In genomic region chr17:47189732-47190621, GRCh38 we compare ENCODE assay signal across 1 cellular context.
TF ChIP-seq lines count a peak whose summit lies in the region.

No MANE protein-coding gene starts in this region.

TF ChIP-seq in K562, 482 proteins besides CTCF, POLR2A, EP300 and RAD21 (continued from another document and continues in another):
- TF ChIP-seq ZBTB9 (CRISPR knock-in tag; IDR thresholded peaks at IDR 0.05): 0 out of 2 replicates have a peak, but pooled peaks have one; percentile 40
- 0 out of 2 replicates have a peak, but pooled peaks have one; percentile 1 for TF ChIP-seq PML (IDR thresholded peaks at IDR 0.05; ENCODE audit: low read length)
- TF ChIP-seq FOXO4 (CRISPR knock-in tag; IDR thresholded peaks at IDR 0.05): 0 out of 2 replicates have a peak, but pooled peaks have one; percentile 58
- peak; percentile 26; the same call in 1 of the 2 replicates for TF ChIP-seq C11orf30 (IDR thresholded peaks at IDR 0.05; ENCODE audit: low read depth)
- TF ChIP-seq ARID1B (IDR thresholded peaks at IDR 0.05): peak; percentile 22
- peak; percentile 83 for TF ChIP-seq NFRKB (IDR thresholded peaks at IDR 0.05; ENCODE audit: low read depth)
- 0 out of 2 replicates have a peak, but pooled peaks have one; percentile 3 for TF ChIP-seq GATAD2B (IDR thresholded peaks at IDR 0.05; ENCODE audit: borderline replicate concordance)
- no peak for TF ChIP-seq TCF15 (CRISPR knock-in tag; IDR thresholded peaks at IDR 0.05)
- TF ChIP-seq MLLT1 (IDR thresholded peaks at IDR 0.05): peak; percentile 32 to 63; a peak in 2 of 4 replicates
- peak; percentile 12; the same call in 1 of the 2 replicates for TF ChIP-seq FOSL1 (tag; conservative IDR thresholded peaks at IDR 0.05)
- peak; percentile 58 for TF ChIP-seq SMARCE1 (IDR thresholded peaks at IDR 0.05)
- peak; percentile 68 for TF ChIP-seq HDAC3 (IDR thresholded peaks at IDR 0.05; ENCODE audit: borderline replicate concordance, partially characterized antibody)
- TF ChIP-seq HSF4 (CRISPR knock-in tag; IDR thresholded peaks at IDR 0.05; ENCODE audit: borderline replicate concordance): no peak
- no peak; the same call in 1 of the 2 replicates for TF ChIP-seq MTA3 (IDR thresholded peaks at IDR 0.05; ENCODE audit: borderline replicate concordance)
- peak; percentile 58; the same call in 1 of the 2 replicates for TF ChIP-seq CUX1 (CRISPR knock-in tag; IDR thresholded peaks at IDR 0.05)
- peak; percentile 13 for TF ChIP-seq POLR2B (IDR thresholded peaks at IDR 0.05; ENCODE audit: low read depth, partially characterized antibody)
- 0 out of 4 replicates have a peak, but pooled peaks of 1 of the 2 experiments have one; percentile 17 for TF ChIP-seq TRIM24 (IDR thresholded peaks at IDR 0.05)
- TF ChIP-seq ARNT (IDR thresholded peaks at IDR 0.05): peak in 1 of 2 experiments; percentile 76; a peak in 2 of 4 replicates
- TF ChIP-seq ZBTB26 (CRISPR knock-in tag; IDR thresholded peaks at IDR 0.05): 0 out of 2 replicates have a peak, but pooled peaks have one; percentile 34
- no peak for TF ChIP-seq MCM5 (IDR thresholded peaks at IDR 0.05; ENCODE audit: low read depth)
- TF ChIP-seq LARP7 (IDR thresholded peaks at IDR 0.05): peak; percentile 44; the same call in 1 of the 2 replicates
- TF ChIP-seq KHSRP (IDR thresholded peaks at IDR 0.05): no peak
- 0 out of 4 replicates have a peak, but pooled peaks of 1 of the 2 experiments have one; percentile 10 for TF ChIP-seq FOXK2 (conservative IDR thresholded peaks at IDR 0.05 in 1 of 2, IDR thresholded peaks at IDR 0.05 in 1 of 2; ENCODE audit: low read depth in 2 of 2)
- TF ChIP-seq SMARCC2 (IDR thresholded peaks at IDR 0.05; ENCODE audit: low read depth): peak; percentile 79
- TF ChIP-seq DPF2 (IDR thresholded peaks at IDR 0.05): peak; percentile 54; the same call in 1 of the 2 replicates
- TF ChIP-seq CHAMP1 (IDR thresholded peaks at IDR 0.05): peak; percentile 30; the same call in 1 of the 2 replicates
- TF ChIP-seq DNMT1 (IDR thresholded peaks at IDR 0.05): 0 out of 2 replicates have a peak, but pooled peaks have one; percentile 68
- no peak for TF ChIP-seq E2F1 (CRISPR knock-in tag; IDR thresholded peaks at IDR 0.05)
- TF ChIP-seq BRD9 (IDR thresholded peaks at IDR 0.05; ENCODE audit: low read depth, partially characterized antibody): peak; percentile 58
- peak; percentile 60; the same call in 1 of the 2 replicates for TF ChIP-seq RFX7 (CRISPR knock-in tag; IDR thresholded peaks at IDR 0.05)
- no peak for TF ChIP-seq NELFE (IDR thresholded peaks at IDR 0.05; ENCODE audit: insufficient read depth, insufficient read length)
